In genomic region chr7:18420758-18421157, GRCh38 we compare ENCODE assay signal across 8 cellular contexts.
DNase-seq lines count a peak whose midpoint lies in the region; ATAC-seq and TF ChIP-seq lines count a peak whose summit lies in the region.

No MANE protein-coding gene starts in this region.

- DNase-seq in SJCRH30: peak; percentile 37 to 68
- DNase-seq in foreskin keratinocyte: peak; percentile 58 to 83
- no peak for DNase-seq in GM03348 (ENCODE audit: low spot score)
- DNase-seq in OCI-M1 (lab: John Stamatoyannopoulos, UW): no peak
- DNase-seq in activated CD8-positive, alpha-beta memory T cell treated with anti-CD3 and anti-CD28 coated beads, Interleukin-2, amount 50 U/mL, for 48 hours: no peak
- no peak for DNase-seq in right cardiac atrium

- H3K4me1 ChIP-seq in HEK293 (ENCODE audit: control insufficient read depth, insufficient read depth, low read length): peaks cover 10% of the 10 kb centered on the region
- H3K4me1 ChIP-seq in SJCRH30: peaks cover 23% of the 10 kb centered on the region
- H3K4me1 ChIP-seq in foreskin keratinocyte: peaks cover 12% of the 10 kb centered on the region
- peaks cover 2% of the 10 kb centered on the region for H3K4me1 ChIP-seq in right cardiac atrium (ENCODE audit: control insufficient read depth, insufficient read depth, low read length)

- H3K4me3 ChIP-seq in HEK293 (ENCODE audit: low read depth, low read length) (no peak overlapping the region), SJCRH30 (no peak overlapping the region), right cardiac atrium (ENCODE audit: low read length) (no peak overlapping the region)

- H3K27ac ChIP-seq in 22Rv1: peak overlapping the region; percentile 8; the same call in 1 of the 2 replicates
- peak overlapping the region; percentile 68; the same call in 1 of the 2 replicates for H3K27ac ChIP-seq in HEK293 (ENCODE audit: extremely low read depth, low read depth, low read length)
- H3K27ac ChIP-seq in SJCRH30: no peak overlapping the region
- peak overlapping the region; percentile 19 for H3K27ac ChIP-seq in foreskin keratinocyte
- no peak overlapping the region for H3K27ac ChIP-seq in right cardiac atrium (ENCODE audit: low read length)

- 92% methylated on average over 1 of the region's 1 CpG for WGBS in right cardiac atrium

- POLR2A ChIA-PET in HEK293 (lab: Yijun Ruan, JAX): no interaction called here

- intact Hi-C loops in right cardiac atrium (cut with DNase I): no loop called here

- peak; percentile 99 for ATAC-seq in foreskin keratinocyte
- no peak for ATAC-seq in right cardiac atrium

- H3K27me3 ChIP-seq in SJCRH30: no peaks in the 10 kb centered on the region
- no peaks in the 10 kb centered on the region for H3K27me3 ChIP-seq in foreskin keratinocyte
- no peaks in the 10 kb centered on the region for H3K27me3 ChIP-seq in right cardiac atrium (ENCODE audit: control insufficient read depth, insufficient read depth)

- CTCF ChIA-PET in HEK293 (lab: Yijun Ruan, JAX): no interaction called here

- TF ChIP-seq CTCF in 22Rv1 (IDR thresholded peaks at IDR 0.05): no peak
- no peak for TF ChIP-seq CTCF in HEK293 (tag by site-specific recombination; IDR thresholded peaks at IDR 0.05)
- TF ChIP-seq CTCF in foreskin keratinocyte (conservative IDR thresholded peaks at IDR 0.05): no peak

- H3K36me3 ChIP-seq in HEK293 (ENCODE audit: control insufficient read depth in 2 of 2, insufficient read depth in 1 of 2, low read length in 2 of 2): no peaks in the 10 kb centered on the region
- H3K36me3 ChIP-seq in SJCRH30: no peaks in the 10 kb centered on the region

- H3K9me3 ChIP-seq in HEK293 (ENCODE audit: control insufficient read depth, insufficient read depth, low read depth, low read length) (peaks cover 2% of the 10 kb centered on the region; the same call in 1 of the 2 replicates), SJCRH30 (replicated peaks) (no peaks in the 10 kb centered on the region), right cardiac atrium (ENCODE audit: control insufficient read depth, low read length) (no peaks in the 10 kb centered on the region)

TF ChIP-seq in HEK293, 187 proteins besides CTCF, POLR2A, EP300 and RAD21:
- TF ChIP-seq ZNF664 (tag by site-specific recombination; IDR thresholded peaks at IDR 0.05): no peak
- TF ChIP-seq ZBTB17 (tag by site-specific recombination; IDR thresholded peaks at IDR 0.05): peak; percentile 87
- TF ChIP-seq BCL6B (tag by site-specific recombination; IDR thresholded peaks at IDR 0.05): no peak
- 0 out of 2 replicates have a peak, but pooled peaks have one; percentile 37 for TF ChIP-seq WT1 (tag by site-specific recombination; IDR thresholded peaks at IDR 0.05)
- TF ChIP-seq GLIS1 (tag by site-specific recombination; IDR thresholded peaks at IDR 0.05): peak; percentile 44; the same call in 1 of the 2 replicates
- TF ChIP-seq ZNF518A (tag by site-specific recombination; conservative IDR thresholded peaks at IDR 0.05; ENCODE audit: low read depth): peak; percentile 12; the same call in 1 of the 2 replicates
- no peak for TF ChIP-seq ZNF112 (tag by site-specific recombination; IDR thresholded peaks at IDR 0.05)
- TF ChIP-seq ZBTB44 (tag by site-specific recombination; IDR thresholded peaks at IDR 0.05): peak; percentile 63

Comparison
In these comparisons a context has a peak if more than half of its experiments do, and no peak if none do; other contexts are left out.
1. H3K27ac ChIP-seq: peak in 22Rv1 (single experiment), HEK293 (single experiment) and foreskin keratinocyte (single experiment); none in SJCRH30 (single experiment) and right cardiac atrium (single experiment).
2. DNase-seq: peak in SJCRH30 (2 of 2) and foreskin keratinocyte (2 of 2); none in GM03348 (single experiment), OCI-M1 (single experiment), activated CD8-positive, alpha-beta memory T cell treated with anti-CD3 and anti-CD28 coated beads, Interleukin-2, amount 50 U/mL, for 48 hours (single experiment) and right cardiac atrium (0 of 3).